In genomic region chr19:16588089-16588823, GRCh38 we compare ENCODE assay signal across 8 cellular contexts. TPM values are rescaled to one million over a fixed set of nuclear protein-coding genes. Genes with fewer than 3 reads are reported as not detected.
A peak's percentile ranks its signal among the peaks of the same experiment; 100 is the strongest.
DNase-seq lines count a peak whose midpoint lies in the region; ATAC-seq and TF ChIP-seq lines count a peak whose summit lies in the region.

No MANE protein-coding gene starts in this region.

- H3K4me2 ChIP-seq in OCI-LY7 (ENCODE audit: low read length) = peak overlapping the region; percentile 97

- TF ChIP-seq CTCF in OCI-LY7 (conservative IDR thresholded peaks at IDR 0.05; ENCODE audit: low read length) = no peak; the same call in 1 of the 2 replicates
- TF ChIP-seq CTCF in left ventricle myocardium inferior (IDR thresholded peaks at IDR 0.05; ENCODE audit: borderline replicate concordance) = no peak

- H3K4me3 ChIP-seq in OCI-LY7 (ENCODE audit: low read depth, low read length, poor library complexity, severe bottlenecking) (peak overlapping the region; percentile 73), left ventricle myocardium inferior (peak overlapping the region; percentile 48)

- peaks cover 26% of the 10 kb centered on the region; the same call in 1 of the 2 replicates for H4K20me1 ChIP-seq in OCI-LY7 (ENCODE audit: insufficient read depth, low read length)

- DNase-seq in NCI-H82 (lab: John Stamatoyannopoulos, UW) (peak; percentile 44), NCI-H82 treated with DMSO at 0.1 percent for 48 hours (lab: John Stamatoyannopoulos, UW; ENCODE audit: unreplicated experiment) (no peak), OCI-LY7 (ENCODE audit: low spot score) (peak; percentile 95), left ventricle myocardium inferior (no peak), HT-29 (ENCODE audit: low spot score) (no peak)
- DNase-seq in activated T-helper 9 cell treated with anti-CD3 and anti-CD28 coated beads, Interleukin-2, amount 50 U/mL, for 16 hours (ENCODE audit: low read depth) = peak; percentile 21
- peak; percentile 56 for DNase-seq in stimulated activated CD4-positive, alpha-beta T cell treated with anti-CD3 and anti-CD28 coated beads, Interleukin-4, amount 100 ng/mL, for 24 hours

- peak; percentile 31 for ATAC-seq in HG03025 (IDR thresholded peaks at IDR 0.05; ENCODE audit: low FRiP score, unreplicated experiment)

- no TSS peak for BruUV-seq in OCI-LY7 (replicated peaks; lab: Mats Ljungman, UMichigan)

- H3K9me2 ChIP-seq in OCI-LY7 (ENCODE audit: insufficient read depth, low read length) = no peaks in the 10 kb centered on the region

- H3K4me1 ChIP-seq in OCI-LY7 (ENCODE audit: insufficient read depth, low read length, poor library complexity, severe bottlenecking) = peaks cover 100% of the 10 kb centered on the region
- H3K4me1 ChIP-seq in left ventricle myocardium inferior = peaks cover 99% of the 10 kb centered on the region

- H3K27me3 ChIP-seq in left ventricle myocardium inferior (ENCODE audit: low read depth) = no peaks in the 10 kb centered on the region

- H3K36me3 ChIP-seq in OCI-LY7 (ENCODE audit: insufficient read depth, low read length) = peaks cover 4% of the 10 kb centered on the region; the same call in 1 of the 2 replicates
- H3K36me3 ChIP-seq in left ventricle myocardium inferior = no peaks in the 10 kb centered on the region

- CTCF ChIA-PET in OCI-LY7 (lab: Charles Lee; ENCODE audit: unreplicated experiment) = interaction anchor here (1.3 to 1.7 kb wide), 2 partner anchors 30 to 146 kb away, joined by 4 to 6 read pairs; no protein-coding TSS in a partner anchor

- H3K27ac ChIP-seq in OCI-LY7 (ENCODE audit: low read depth, low read length, poor library complexity, severe bottlenecking) (peak overlapping the region; percentile 97), left ventricle myocardium inferior (replicated peaks) (peak overlapping the region; percentile 77)

- intact Hi-C loops in OCI-LY7 (cut with micrococcal nuclease; ENCODE audit: unreplicated experiment) = loop anchor here (1.0 to 5.0 kb wide), 6 partner anchors 31 to 511 kb away; partner anchors contain the start of genes CHERP, MED26 and TPM4
- intact Hi-C loops in left ventricle myocardium inferior (cut with micrococcal nuclease) = no loop called here

- peaks cover 91% of the 10 kb centered on the region for H3K79me2 ChIP-seq in OCI-LY7 (ENCODE audit: insufficient read depth, low read depth, low read length)

- H3K9me3 ChIP-seq in OCI-LY7 (ENCODE audit: low read length) = no peaks in the 10 kb centered on the region
- H3K9me3 ChIP-seq in left ventricle myocardium inferior (replicated peaks) = no peaks in the 10 kb centered on the region

- POLR2A ChIA-PET in OCI-LY7 (lab: Charles Lee) = interaction anchor here (0.5 to 3.0 kb wide), 9 partner anchors 15 to 818 kb away, joined by 3 to 18 read pairs (median 3); partner anchors contain the start of gene MED26

- no peak overlapping the region for H2AFZ ChIP-seq in OCI-LY7 (ENCODE audit: low read length)

RNA-seq across cellular contexts. Expression of gene SLC35E1, which starts 16.0 kb away (rescaled TPM):
- 17.3 and 21.1 TPM in 2 replicates for total RNA-seq in OCI-LY7 (2014; rRNA removed; shearing (Covaris generic))
- total RNA-seq in OCI-LY7 (2022) (37.2 and 41.2 TPM in 2 replicates), left ventricle myocardium inferior (26.8 TPM)
- 16.8 and 23.4 TPM in 2 replicates for total RNA-seq in HT-29 (2014; rRNA removed; shearing (Covaris generic))

RNA-seq across cellular contexts. Expression of gene MED26, which starts 39.7 kb away (rescaled TPM):
- 17.2 and 19.4 TPM in 2 replicates for total RNA-seq in OCI-LY7 (2014; rRNA removed; shearing (Covaris generic))
- 26.8 and 27.1 TPM in 2 replicates for total RNA-seq in OCI-LY7 (2022)
- 4.0 TPM for total RNA-seq in left ventricle myocardium inferior
- 9.6 and 12.5 TPM in 2 replicates for total RNA-seq in HT-29 (2014; rRNA removed; shearing (Covaris generic))

RNA-seq across cellular contexts. Expression of gene CHERP, which starts 46.0 kb away (rescaled TPM):
- total RNA-seq in OCI-LY7 (2014; rRNA removed; shearing (Covaris generic)) = 14.6 and 15.6 TPM in 2 replicates
- total RNA-seq in OCI-LY7 (2022) (87.1 and 87.2 TPM in 2 replicates), left ventricle myocardium inferior (19.3 TPM)
- total RNA-seq in HT-29 (2014; rRNA removed; shearing (Covaris generic)) = 8.8 and 10.7 TPM in 2 replicates

Comparison
In these comparisons a context has a peak if more than half of its experiments do, and no peak if none do; other contexts are left out.
1. DNase-seq: peak in NCI-H82 (single experiment), OCI-LY7 (single experiment), activated T-helper 9 cell treated with anti-CD3 and anti-CD28 coated beads, Interleukin-2, amount 50 U/mL, for 16 hours (single experiment) and stimulated activated CD4-positive, alpha-beta T cell treated with anti-CD3 and anti-CD28 coated beads, Interleukin-4, amount 100 ng/mL, for 24 hours (single experiment); none in NCI-H82 treated with DMSO at 0.1 percent for 48 hours (single experiment), left ventricle myocardium inferior (single experiment) and HT-29 (single experiment).